In genomic region chr13:46097663-46098062, GRCh38 we compare ENCODE assay signal across 29 cellular contexts. TPM values are rescaled to one million over a fixed set of nuclear protein-coding genes. Genes with fewer than 3 reads are reported as not detected.
"Had no signal": no experiment of that assay in that cellular context is flagged by ENCODE, and none has a peak within 500 bp of the region (broad histone marks: within the 10 kb centered on the region; RNA-seq: fewer than 3 reads in every experiment).

No MANE protein-coding gene starts in this region.

- H3K4me3 ChIP-seq: body of pancreas, coronary artery, esophagus muscularis mucosa, gastrocnemius medialis had no signal

- H3K9me3 ChIP-seq: body of pancreas, esophagus muscularis mucosa, gastrocnemius medialis had no signal

- H3K27ac ChIP-seq: coronary artery, esophagus muscularis mucosa, foreskin keratinocyte, gastrocnemius medialis, WERI-Rb-1 had no signal

- H3K4me1 ChIP-seq: foreskin keratinocyte had no signal

- DNase-seq: activated B cell treated with CpG ODN at 0.5 μM for 24 hours; activated CD4-positive, alpha-beta T cell treated with anti-CD3 and anti-CD28 coated beads for 48 hours; activated CD4-positive, alpha-beta T cell treated with anti-CD3 and anti-CD28 coated beads, Interleukin-2, amount 50 U/mL, for 1 hour; activated CD4-positive, alpha-beta T cell treated with anti-CD3 and anti-CD28 coated beads, Interleukin-2, amount 50 U/mL, for 48 hours; activated CD8-positive, alpha-beta memory T cell treated with anti-CD3 and anti-CD28 coated beads for 24 hours; activated CD8-positive, alpha-beta T cell treated with anti-CD3 and anti-CD28 coated beads for 36 hours; activated effector memory CD4-positive, alpha-beta T cell treated with Interleukin-2 at 50 U/mL for 16 hours; activated gamma-delta T cell treated with Interleukin-2 at 50 U/mL for 16 hours; activated naive CD4-positive, alpha-beta T cell treated with anti-CD3 and anti-CD28 coated beads, Interleukin-2, amount 50 U/mL, for 16 hours; activated naive CD4-positive, alpha-beta T cell treated with Interleukin-2 at 50 U/mL for 16 hours; activated T-cell treated with anti-CD3 and anti-CD28 coated beads, Interleukin-2, amount 50 U/mL, for 4 hours; amniotic stem cell; aorta; central memory CD4-positive, alpha-beta T cell; cerebellar nuclear complex; effector CD4-positive, alpha-beta T cell; effector memory CD8-positive, alpha-beta T cell; foreskin keratinocyte; gastrocnemius medialis; glutamatergic neuron; T-helper 1 cell; T-helper 17 cell; T1000; WERI-Rb-1 had no signal

- ATAC-seq: activated CD4-positive, CD25-positive, alpha-beta regulatory T cell treated with anti-CD3 and anti-CD28 coated beads, Interleukin-2, amount 50 U/mL, for 24 hours; activated CD8-positive, alpha-beta T cell treated with anti-CD3 and anti-CD28 coated beads for 36 hours; activated T-cell treated with anti-CD3 and anti-CD28 coated beads, Interleukin-2, amount 50 U/mL, for 4 hours; activated T-helper 17 cell treated with anti-CD3 and anti-CD28 coated beads, Interleukin-2, amount 50 U/mL, for 72 hours; effector memory CD8-positive, alpha-beta T cell; foreskin keratinocyte; gastrocnemius medialis; T-helper 17 cell had no signal

- H3K27me3 ChIP-seq: body of pancreas, esophagus muscularis mucosa, gastrocnemius medialis had no signal

- H3K36me3 ChIP-seq: esophagus muscularis mucosa, gastrocnemius medialis, WERI-Rb-1 had no signal

RNA-seq across cellular contexts. Expression of gene CPB2, which starts 7.2 kb away (rescaled TPM):
- total RNA-seq: activated B cell treated with CpG ODN at 0.5 μM for 24 hours; activated CD8-positive, alpha-beta T cell treated with anti-CD3 and anti-CD28 coated beads for 36 hours; activated T-helper 17 cell treated with anti-CD3 and anti-CD28 coated beads, Interleukin-2, amount 50 U/mL, for 72 hours; aorta; esophagus muscularis mucosa; foreskin keratinocyte; T-helper 17 cell had no signal
- polyA plus RNA-seq: aorta, foreskin keratinocyte had no signal
